In genomic region chrY:26555015-26555414, GRCh38 we compare ENCODE assay signal across 35 cellular contexts.
"Had no signal": no experiment of that assay in that cellular context is flagged by ENCODE, and none has a peak within 500 bp of the region (broad histone marks: within the 10 kb centered on the region; RNA-seq: fewer than 3 reads in every experiment).

No MANE protein-coding gene starts in this region.

- H3K27me3 Mint-ChIP-seq: activated naive CD4-positive, alpha-beta T cell treated with anti-CD3 and anti-CD28 coated beads, Interleukin-2, amount 10 ng/mL, durations not matched to agents 7 days and 5 days; activated naive CD4-positive, alpha-beta T cell treated with anti-CD3 and anti-CD28 coated beads, Interleukin-2, amount 50 U/mL, for 24 hours; activated naive CD8-positive, alpha-beta T cell; activated naive CD8-positive, alpha-beta T cell treated with anti-CD3 and anti-CD28 coated beads for 36 hours; activated naive CD8-positive, alpha-beta T cell treated with anti-CD3 and anti-CD28 coated beads, Interleukin-2, amount 10 ng/mL, durations not matched to agents 7 days and 5 days; activated naive CD8-positive, alpha-beta T cell treated with anti-CD3 and anti-CD28 coated beads, Interleukin-2, amount 50 U/mL, for 24 hours; activated T-cell treated with anti-CD3 and anti-CD28 coated beads, Interleukin-2, amount 50 U/mL, for 24 hours; activated T-helper 17 cell treated with anti-CD3 and anti-CD28 coated beads, Interleukin-2, amount 50 U/mL, for 72 hours; brain; central memory CD8-positive, alpha-beta T cell had no signal

- H3K4me3 Mint-ChIP-seq: activated naive CD4-positive, alpha-beta T cell treated with anti-CD3 and anti-CD28 coated beads for 36 hours; activated naive CD4-positive, alpha-beta T cell treated with anti-CD3 and anti-CD28 coated beads, Interleukin-2, amount 10 ng/mL, durations not matched to agents 7 days and 5 days; activated naive CD4-positive, alpha-beta T cell treated with anti-CD3 and anti-CD28 coated beads, Interleukin-2, amount 50 U/mL, for 24 hours; activated naive CD8-positive, alpha-beta T cell; activated naive CD8-positive, alpha-beta T cell treated with anti-CD3 and anti-CD28 coated beads for 36 hours; activated naive CD8-positive, alpha-beta T cell treated with anti-CD3 and anti-CD28 coated beads, Interleukin-2, amount 10 ng/mL, durations not matched to agents 7 days and 5 days; activated naive CD8-positive, alpha-beta T cell treated with anti-CD3 and anti-CD28 coated beads, Interleukin-2, amount 50 U/mL, for 24 hours; activated T-cell treated with anti-CD3 and anti-CD28 coated beads, Interleukin-2, amount 50 U/mL, for 24 hours; activated T-cell treated with anti-CD3 and anti-CD28 coated beads, Interleukin-2, amount 50 U/mL, for 4 hours; activated T-cell treated with anti-CD3 and anti-CD28 coated beads, Interleukin-2, amount 50 U/mL, for 72 hours; activated T-helper 1 cell treated with anti-CD3 and anti-CD28 coated beads, Interleukin-12 subunit alpha, Interleukin-12 subunit beta, Interleukin-2, Interleukin-4 antibody, amounts not matched to agents 30 ng/mL and 10 ng/mL and 1 ng/mL, durations not matched to agents 14 hours and 24 hours and 36 hours; activated T-helper 17 cell treated with anti-CD3 and anti-CD28 coated beads, Interleukin-2, amount 50 U/mL, for 72 hours; brain; central memory CD8-positive, alpha-beta T cell had no signal

- H3K9me3 Mint-ChIP-seq: activated naive CD4-positive, alpha-beta T cell treated with anti-CD3 and anti-CD28 coated beads for 36 hours; activated naive CD4-positive, alpha-beta T cell treated with anti-CD3 and anti-CD28 coated beads, Interleukin-2, amount 10 ng/mL, durations not matched to agents 7 days and 5 days; activated naive CD4-positive, alpha-beta T cell treated with anti-CD3 and anti-CD28 coated beads, Interleukin-2, amount 50 U/mL, for 24 hours; activated naive CD4-positive, alpha-beta T cell treated with anti-CD3 and anti-CD28 coated beads, Interleukin-2, amount 50 U/mL, for 72 hours; activated naive CD8-positive, alpha-beta T cell treated with anti-CD3 and anti-CD28 coated beads, Interleukin-2, amount 10 ng/mL, durations not matched to agents 7 days and 5 days; activated T-cell treated with anti-CD3 and anti-CD28 coated beads, Interleukin-2, amount 50 U/mL, for 24 hours; activated T-cell treated with anti-CD3 and anti-CD28 coated beads, Interleukin-2, amount 50 U/mL, for 4 hours; activated T-helper 1 cell treated with anti-CD3 and anti-CD28 coated beads, Interleukin-12 subunit alpha, Interleukin-12 subunit beta, Interleukin-2, Interleukin-4 antibody, amounts not matched to agents 30 ng/mL and 10 ng/mL and 1 ng/mL, durations not matched to agents 14 hours and 24 hours and 36 hours; activated T-helper 2 cell treated with anti-CD3 and anti-CD28 coated beads, Interferon-gamma antibody, Interleukin-2, Interleukin-4, amounts not matched to agents 10 μg/mL and 5 μg/mL and 100 μg/mL, durations not matched to agents 14 hours and 24 hours and 36 hours had no signal

- ATAC-seq: activated naive CD4-positive, alpha-beta T cell treated with anti-CD3 and anti-CD28 coated beads, Interleukin-2, amount 50 U/mL, for 72 hours; activated naive CD8-positive, alpha-beta T cell treated with anti-CD3 and anti-CD28 coated beads, Interleukin-2, amount 50 U/mL, for 24 hours; activated T-cell treated with anti-CD3 and anti-CD28 coated beads, Interleukin-2, amount 50 U/mL, for 4 hours; activated T-cell treated with anti-CD3 and anti-CD28 coated beads, Interleukin-2, amount 50 U/mL, for 72 hours; activated T-helper 17 cell treated with anti-CD3 and anti-CD28 coated beads, Interleukin-2, amount 50 U/mL, for 72 hours; body of pancreas had no signal

- H3K36me3 Mint-ChIP-seq: activated naive CD4-positive, alpha-beta T cell treated with anti-CD3 and anti-CD28 coated beads, Interleukin-2, amount 10 ng/mL, durations not matched to agents 7 days and 5 days; activated naive CD4-positive, alpha-beta T cell treated with anti-CD3 and anti-CD28 coated beads, Interleukin-2, amount 50 U/mL, for 24 hours; activated naive CD4-positive, alpha-beta T cell treated with anti-CD3 and anti-CD28 coated beads, Interleukin-2, amount 50 U/mL, for 72 hours; activated naive CD8-positive, alpha-beta T cell; activated naive CD8-positive, alpha-beta T cell treated with anti-CD3 and anti-CD28 coated beads for 36 hours; activated naive CD8-positive, alpha-beta T cell treated with anti-CD3 and anti-CD28 coated beads, Interleukin-2, amount 10 ng/mL, durations not matched to agents 7 days and 5 days; brain had no signal

- DNase-seq: activated effector memory CD4-positive, alpha-beta T cell treated with anti-CD3 and anti-CD28 coated beads, Interleukin-2, amount 50 U/mL, for 16 hours; activated effector memory CD4-positive, alpha-beta T cell treated with Interleukin-2 at 50 U/mL for 16 hours; activated gamma-delta T cell; activated gamma-delta T cell treated with Interleukin-2 at 50 U/mL for 16 hours; activated naive CD4-positive, alpha-beta T cell; activated naive CD4-positive, alpha-beta T cell treated with anti-CD3 and anti-CD28 coated beads for 36 hours; activated naive CD4-positive, alpha-beta T cell treated with anti-CD3 and anti-CD28 coated beads, Interleukin-2, amount 10 ng/mL, durations not matched to agents 7 days and 5 days; activated naive CD4-positive, alpha-beta T cell treated with anti-CD3 and anti-CD28 coated beads, Interleukin-2, amount 50 U/mL, for 16 hours; activated naive CD4-positive, alpha-beta T cell treated with Interleukin-2 at 50 U/mL for 16 hours; activated naive CD8-positive, alpha-beta T cell treated with anti-CD3 and anti-CD28 coated beads for 36 hours; activated naive CD8-positive, alpha-beta T cell treated with anti-CD3 and anti-CD28 coated beads, Interleukin-2, amount 10 ng/mL, durations not matched to agents 7 days and 5 days; activated naive CD8-positive, alpha-beta T cell treated with anti-CD3 and anti-CD28 coated beads, Interleukin-2, amount 50 U/mL, for 24 hours; activated T-cell treated with anti-CD3 and anti-CD28 coated beads, Interleukin-2, amount 50 U/mL, for 1 hour; activated T-cell treated with anti-CD3 and anti-CD28 coated beads, Interleukin-2, amount 50 U/mL, for 24 hours; activated T-cell treated with anti-CD3 and anti-CD28 coated beads, Interleukin-2, amount 50 U/mL, for 4 hours; activated T-cell treated with anti-CD3 and anti-CD28 coated beads, Interleukin-2, amount 50 U/mL, for 48 hours; activated T-cell treated with anti-CD3 and anti-CD28 coated beads, Interleukin-2, amount 50 U/mL, for 72 hours; adrenal gland; amniotic stem cell; amygdala; anterior cingulate cortex; aorta; body of pancreas; brain microvascular endothelial cell; caudate nucleus; central memory CD4-positive, alpha-beta T cell; cerebellar nuclear complex had no signal

- H3K4me1 Mint-ChIP-seq: activated naive CD4-positive, alpha-beta T cell treated with anti-CD3 and anti-CD28 coated beads, Interleukin-2, amount 10 ng/mL, durations not matched to agents 7 days and 5 days; activated naive CD4-positive, alpha-beta T cell treated with anti-CD3 and anti-CD28 coated beads, Interleukin-2, amount 50 U/mL, for 24 hours; activated naive CD8-positive, alpha-beta T cell treated with anti-CD3 and anti-CD28 coated beads for 36 hours; activated naive CD8-positive, alpha-beta T cell treated with anti-CD3 and anti-CD28 coated beads, Interleukin-2, amount 10 ng/mL, durations not matched to agents 7 days and 5 days; activated naive CD8-positive, alpha-beta T cell treated with anti-CD3 and anti-CD28 coated beads, Interleukin-2, amount 50 U/mL, for 24 hours; activated T-helper 17 cell treated with anti-CD3 and anti-CD28 coated beads, Interleukin-2, amount 50 U/mL, for 72 hours; brain; central memory CD8-positive, alpha-beta T cell had no signal

- H3K27ac Mint-ChIP-seq: activated naive CD4-positive, alpha-beta T cell treated with anti-CD3 and anti-CD28 coated beads for 36 hours; activated naive CD4-positive, alpha-beta T cell treated with anti-CD3 and anti-CD28 coated beads, Interleukin-2, amount 10 ng/mL, durations not matched to agents 7 days and 5 days; activated naive CD4-positive, alpha-beta T cell treated with anti-CD3 and anti-CD28 coated beads, Interleukin-2, amount 50 U/mL, for 24 hours; activated naive CD4-positive, alpha-beta T cell treated with anti-CD3 and anti-CD28 coated beads, Interleukin-2, amount 50 U/mL, for 72 hours; activated naive CD8-positive, alpha-beta T cell; activated naive CD8-positive, alpha-beta T cell treated with anti-CD3 and anti-CD28 coated beads for 36 hours; activated naive CD8-positive, alpha-beta T cell treated with anti-CD3 and anti-CD28 coated beads, Interleukin-2, amount 10 ng/mL, durations not matched to agents 7 days and 5 days; activated naive CD8-positive, alpha-beta T cell treated with anti-CD3 and anti-CD28 coated beads, Interleukin-2, amount 50 U/mL, for 24 hours; activated T-cell treated with anti-CD3 and anti-CD28 coated beads, Interleukin-2, amount 50 U/mL, for 24 hours; activated T-cell treated with anti-CD3 and anti-CD28 coated beads, Interleukin-2, amount 50 U/mL, for 72 hours; activated T-helper 1 cell treated with anti-CD3 and anti-CD28 coated beads, Interleukin-12 subunit alpha, Interleukin-12 subunit beta, Interleukin-2, Interleukin-4 antibody, amounts not matched to agents 30 ng/mL and 10 ng/mL and 1 ng/mL, durations not matched to agents 14 hours and 24 hours and 36 hours; activated T-helper 17 cell treated with anti-CD3 and anti-CD28 coated beads, Interleukin-2, amount 50 U/mL, for 72 hours; activated T-helper 2 cell treated with anti-CD3 and anti-CD28 coated beads, Interferon-gamma antibody, Interleukin-2, Interleukin-4, amounts not matched to agents 10 μg/mL and 5 μg/mL and 100 μg/mL, durations not matched to agents 14 hours and 24 hours and 36 hours; brain had no signal
